Comparison of ENCODE assay signal across 8 cellular contexts in the genomic region with DNA sequence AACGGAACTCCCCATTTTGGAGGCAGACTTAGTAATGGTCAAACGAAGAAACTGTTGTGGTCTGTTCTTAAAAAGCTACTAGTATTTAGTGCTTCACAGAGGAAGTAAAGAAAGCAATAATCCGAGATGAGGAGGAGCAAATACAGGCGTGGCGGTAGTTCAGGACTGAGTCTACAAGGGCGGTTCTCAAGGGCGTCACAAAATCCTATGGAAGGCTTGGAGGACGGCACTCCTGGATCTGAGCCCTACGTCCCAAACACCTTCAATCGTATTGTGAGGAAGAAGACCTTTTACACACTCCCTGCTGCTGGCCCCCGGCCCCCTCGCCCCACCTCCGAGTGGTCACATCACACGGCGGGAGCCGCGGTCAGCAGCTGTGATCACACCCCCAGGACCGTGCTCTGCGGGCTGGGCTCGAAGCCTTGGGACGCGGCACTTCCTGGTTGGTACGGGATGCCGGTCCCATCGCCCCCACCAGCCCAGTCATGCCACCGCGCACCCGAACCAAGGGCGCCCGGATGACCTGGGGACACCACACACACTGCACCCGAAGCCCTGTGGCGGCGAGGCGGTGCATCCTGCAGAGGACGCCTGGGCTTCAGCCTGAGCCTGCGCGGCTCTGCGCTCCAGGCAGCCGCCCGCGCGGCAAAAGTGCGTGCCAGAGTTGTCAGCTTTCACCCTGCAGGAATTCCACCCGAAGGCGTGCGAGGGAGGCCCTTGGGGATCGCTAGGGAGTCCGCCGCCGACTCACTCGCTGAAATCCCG. TPM values are rescaled to one million over a fixed set of nuclear protein-coding genes. Genes with fewer than 3 reads are reported as not detected.
DNase-seq lines count a peak whose midpoint lies in the region; ATAC-seq and TF ChIP-seq lines count a peak whose summit lies in the region.

No MANE protein-coding gene starts in this region.

- in situ Hi-C loops in gastrocnemius medialis (cut with MboI; ENCODE audit: low sequenced_read_pairs in 4 of 4): no loop called here

- peak overlapping the region; percentile 82 for H3K4me3 ChIP-seq in GM08714 (ENCODE audit: low read length)
- peak overlapping the region; percentile 79 for H3K4me3 ChIP-seq in iPS-15b (ENCODE audit: low read depth, low read length)
- H3K4me3 ChIP-seq in gastrocnemius medialis: peak overlapping the region; percentile 68 to 86 (median 74)

- TF ChIP-seq EP300 in Ishikawa (IDR thresholded peaks at IDR 0.05; ENCODE audit: borderline replicate concordance): peak; percentile 50

- intact Hi-C loops in gastrocnemius medialis (cut with DNase I; ENCODE audit: low total_unique reads): no loop called here

- TF ChIP-seq CTCF in gastrocnemius medialis (IDR thresholded peaks at IDR 0.05 in 4 of 5, conservative IDR thresholded peaks at IDR 0.05 in 1 of 5): no peak

- ATAC-seq in GM21717 (IDR thresholded peaks at IDR 0.05; ENCODE audit: unreplicated experiment) (peak; percentile 61), gastrocnemius medialis (peak; percentile 27 to 60)

- H3K4me1 ChIP-seq in iPS-15b (ENCODE audit: control insufficient read depth, insufficient read depth, low read length): no peaks in the 10 kb centered on the region
- peaks cover 6 to 12% of the 10 kb centered on the region in 2 donors for H3K4me1 ChIP-seq in gastrocnemius medialis

- H3K4me1 Mint-ChIP-seq in T-helper 1 cell treated with Interleukin-12 subunit alpha and Interleukin-12 subunit beta and Interleukin-4 antibody, amounts not matched to agents 30 μg/mL and 1 μg/mL, for 36 hours (ENCODE audit: low read depth): peaks cover 15% of the 10 kb centered on the region

- H3K27me3 ChIP-seq in iPS-15b (ENCODE audit: control insufficient read depth, insufficient read depth, low read length): peaks cover 29% of the 10 kb centered on the region
- no peaks in the 10 kb centered on the region for H3K27me3 ChIP-seq in gastrocnemius medialis

- peak overlapping the region; percentile 14 for H3K27ac Mint-ChIP-seq in T-helper 1 cell treated with Interleukin-12 subunit alpha and Interleukin-12 subunit beta and Interleukin-4 antibody, amounts not matched to agents 30 μg/mL and 1 μg/mL, for 36 hours

- no peaks in the 10 kb centered on the region for H3K36me3 ChIP-seq in iPS-15b (ENCODE audit: control insufficient read depth, insufficient read depth, low read length)
- H3K36me3 ChIP-seq in gastrocnemius medialis: no peaks in the 10 kb centered on the region

- peak; percentile 96 for DNase-seq in astrocyte of the hippocampus (ENCODE audit: low read depth, low spot score)
- peak; percentile 50 to 70 for DNase-seq in gastrocnemius medialis
- DNase-seq in mesenteric fat pad (ENCODE audit: low spot score): no peak

- H3K27ac ChIP-seq in gastrocnemius medialis: peak overlapping the region; percentile 66 to 81 (median 75)

- no peak overlapping the region for H3K9ac ChIP-seq in iPS-15b (ENCODE audit: low read depth, low read length)

- H3K9me3 ChIP-seq in iPS-15b (ENCODE audit: control insufficient read depth, insufficient read depth, low read length) (no peaks in the 10 kb centered on the region), gastrocnemius medialis (no peaks in the 10 kb centered on the region)

- peaks cover 54% of the 10 kb centered on the region for H3K27me3 Mint-ChIP-seq in T-helper 1 cell treated with Interleukin-12 subunit alpha and Interleukin-12 subunit beta and Interleukin-4 antibody, amounts not matched to agents 30 μg/mL and 1 μg/mL, for 36 hours (ENCODE audit: low read depth)

- TF ChIP-seq RAD21 in Ishikawa (IDR thresholded peaks at IDR 0.05; ENCODE audit: low read depth): no peak; the same call in 1 of the 2 replicates

- H3K9me3 Mint-ChIP-seq in T-helper 1 cell treated with Interleukin-12 subunit alpha and Interleukin-12 subunit beta and Interleukin-4 antibody, amounts not matched to agents 30 μg/mL and 1 μg/mL, for 36 hours: no peaks in the 10 kb centered on the region

- TF ChIP-seq POLR2A in gastrocnemius medialis (IDR thresholded peaks at IDR 0.05): no peak

- H3K36me3 Mint-ChIP-seq in T-helper 1 cell treated with Interleukin-12 subunit alpha and Interleukin-12 subunit beta and Interleukin-4 antibody, amounts not matched to agents 30 μg/mL and 1 μg/mL, for 36 hours (ENCODE audit: low read depth): no peaks in the 10 kb centered on the region

- peak overlapping the region; percentile 80 for H3K4me3 Mint-ChIP-seq in T-helper 1 cell treated with Interleukin-12 subunit alpha and Interleukin-12 subunit beta and Interleukin-4 antibody, amounts not matched to agents 30 μg/mL and 1 μg/mL, for 36 hours

TF ChIP-seq in Ishikawa, 13 proteins besides CTCF, POLR2A, EP300 and RAD21:
- no peak for TF ChIP-seq CEBPB (IDR thresholded peaks at IDR 0.05)
- 0 out of 2 replicates have a peak, but pooled peaks have one; percentile 37 for TF ChIP-seq TCF12 (IDR thresholded peaks at IDR 0.05; ENCODE audit: low read depth)
- no peak for TF ChIP-seq CREB1 (IDR thresholded peaks at IDR 0.05; ENCODE audit: low read depth)
- peak; percentile 21 for TF ChIP-seq ZBTB7A (IDR thresholded peaks at IDR 0.05; ENCODE audit: low read depth)
- peak; percentile 45; the same call in 1 of the 2 replicates for TF ChIP-seq YY1 (IDR thresholded peaks at IDR 0.05; ENCODE audit: low read depth)
- TF ChIP-seq, protein P1, sequence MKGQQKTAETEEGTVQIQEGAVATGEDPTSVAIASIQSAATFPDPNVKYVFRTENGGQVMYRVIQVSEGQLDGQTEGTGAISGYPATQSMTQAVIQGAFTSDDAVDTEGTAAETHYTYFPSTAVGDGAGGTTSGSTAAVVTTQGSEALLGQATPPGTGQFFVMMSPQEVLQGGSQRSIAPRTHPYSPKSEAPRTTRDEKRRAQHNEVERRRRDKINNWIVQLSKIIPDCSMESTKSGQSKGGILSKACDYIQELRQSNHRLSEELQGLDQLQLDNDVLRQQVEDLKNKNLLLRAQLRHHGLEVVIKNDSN (IDR thresholded peaks at IDR 0.05): no peak; the same call in none of the 2 replicates
- peak; percentile 92 for TF ChIP-seq TEAD4 (IDR thresholded peaks at IDR 0.05)
- no peak for TF ChIP-seq TAF1 (IDR thresholded peaks at IDR 0.05; ENCODE audit: low read depth)
- peak; percentile 77 for TF ChIP-seq EGR1 (IDR thresholded peaks at IDR 0.05)
- no peak for TF ChIP-seq REST (IDR thresholded peaks at IDR 0.05; ENCODE audit: low read depth)
- peak; percentile 64 for TF ChIP-seq NFIC (IDR thresholded peaks at IDR 0.05)
- TF ChIP-seq FOXM1 (IDR thresholded peaks at IDR 0.05; ENCODE audit: borderline replicate concordance, low read depth): no peak
- peak; percentile 94 for TF ChIP-seq MAX (IDR thresholded peaks at IDR 0.05)

RNA-seq across cellular contexts. Expression of gene PLD1, which starts 0.6 kb away (rescaled TPM):
- total RNA-seq in gastrocnemius medialis (1 to 10 TPM; 1.9 to 5.6 (median 4.6) TPM), mesenteric fat pad (15.9 TPM)

RNA-seq across cellular contexts. Expression of gene TMEM212, which starts 33.5 kb away (rescaled TPM):
- total RNA-seq in gastrocnemius medialis (not detected), mesenteric fat pad (not detected)
